In the genomic region with DNA sequence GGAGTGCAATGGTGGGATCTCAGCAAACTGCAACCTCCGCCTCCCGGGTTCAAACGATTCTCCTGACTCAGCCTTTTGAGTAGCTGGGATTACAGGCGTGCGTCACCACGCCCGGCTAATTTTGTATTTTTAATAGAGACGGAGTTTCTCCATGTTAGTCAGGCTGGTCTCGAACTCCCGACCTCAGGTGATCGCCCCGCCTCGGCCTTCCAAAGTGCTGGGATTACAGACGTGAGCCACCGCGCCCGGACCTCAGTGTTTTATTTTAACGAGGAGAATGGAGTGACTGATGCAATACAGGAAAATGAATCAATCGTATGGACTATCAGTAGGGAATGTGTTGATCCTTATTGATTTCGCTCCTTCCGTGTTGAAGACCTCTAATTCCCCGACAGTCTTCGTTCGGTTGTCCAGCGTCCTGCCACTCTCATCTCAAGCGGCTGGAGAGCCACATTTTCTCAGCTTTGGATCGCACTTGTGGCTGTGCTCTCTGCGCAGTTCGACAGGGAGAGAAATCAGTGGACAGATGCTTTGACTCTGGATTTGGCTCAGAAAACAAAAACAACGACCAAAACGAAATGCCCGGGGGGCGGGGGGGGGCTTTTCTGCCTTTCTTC, we compare ENCODE assay signal across 1 cellular context.
TF ChIP-seq lines count a peak whose summit lies in the region.

No MANE protein-coding gene starts in this region.

TF ChIP-seq in HepG2, 621 proteins besides CTCF, POLR2A, EP300 and RAD21 (continued from another document and continues in another):
- 0 out of 2 replicates have a peak, but pooled peaks have one; percentile 26 for TF ChIP-seq KLF6 (CRISPR knock-in tag; IDR thresholded peaks at IDR 0.05)
- TF ChIP-seq, protein P1, sequence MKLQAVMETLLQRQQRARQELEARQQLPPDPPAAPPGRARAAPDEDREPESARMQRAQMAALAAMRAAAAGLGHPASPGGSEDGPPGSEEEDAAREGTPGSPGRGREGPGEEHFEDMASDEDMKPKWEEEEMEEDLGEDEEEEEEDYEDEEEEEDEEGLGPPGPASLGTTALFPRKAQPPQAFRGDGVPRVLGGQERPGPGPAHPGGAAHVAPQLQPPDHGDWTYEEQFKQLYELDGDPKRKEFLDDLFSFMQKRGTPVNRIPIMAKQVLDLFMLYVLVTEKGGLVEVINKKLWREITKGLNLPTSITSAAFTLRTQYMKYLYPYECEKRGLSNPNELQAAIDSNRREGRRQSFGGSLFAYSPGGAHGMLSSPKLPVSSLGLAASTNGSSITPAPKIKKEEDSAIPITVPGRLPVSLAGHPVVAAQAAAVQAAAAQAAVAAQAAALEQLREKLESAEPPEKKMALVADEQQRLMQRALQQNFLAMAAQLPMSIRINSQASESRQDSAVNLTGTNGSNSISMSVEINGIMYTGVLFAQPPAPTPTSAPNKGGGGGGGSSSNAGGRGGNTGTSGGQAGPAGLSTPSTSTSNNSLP (IDR thresholded peaks at IDR 0.05; ENCODE audit: low read depth, low read length) = no peak
- TF ChIP-seq MYC (CRISPR knock-in tag; IDR thresholded peaks at IDR 0.05; ENCODE audit: borderline replicate concordance) = no peak
- TF ChIP-seq RFX5 (IDR thresholded peaks at IDR 0.05; ENCODE audit: low read depth, low read length) = no peak
- no peak for TF ChIP-seq RBFOX2 (IDR thresholded peaks at IDR 0.05; ENCODE audit: low read depth, low read length)
- TF ChIP-seq, protein P2, sequence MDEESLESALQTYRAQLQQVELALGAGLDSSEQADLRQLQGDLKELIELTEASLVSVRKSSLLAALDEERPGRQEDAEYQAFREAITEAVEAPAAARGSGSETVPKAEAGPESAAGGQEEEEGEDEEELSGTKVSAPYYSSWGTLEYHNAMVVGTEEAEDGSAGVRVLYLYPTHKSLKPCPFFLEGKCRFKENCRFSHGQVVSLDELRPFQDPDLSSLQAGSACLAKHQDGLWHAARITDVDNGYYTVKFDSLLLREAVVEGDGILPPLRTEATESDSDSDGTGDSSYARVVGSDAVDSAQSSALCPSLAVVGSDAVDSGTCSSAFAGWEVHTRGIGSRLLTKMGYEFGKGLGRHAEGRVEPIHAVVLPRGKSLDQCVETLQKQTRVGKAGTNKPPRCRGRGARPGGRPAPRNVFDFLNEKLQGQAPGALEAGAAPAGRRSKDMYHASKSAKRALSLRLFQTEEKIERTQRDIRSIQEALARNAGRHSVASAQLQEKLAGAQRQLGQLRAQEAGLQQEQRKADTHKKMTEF (CRISPR knock-in tag; IDR thresholded peaks at IDR 0.05) = no peak
- TF ChIP-seq SCMH1 (CRISPR knock-in tag; IDR thresholded peaks at IDR 0.05; ENCODE audit: borderline replicate concordance) = no peak
- peak; percentile 25; the same call in 1 of the 2 replicates for TF ChIP-seq ZNF501 (CRISPR knock-in tag; IDR thresholded peaks at IDR 0.05)
- TF ChIP-seq CAMTA2 (CRISPR knock-in tag; IDR thresholded peaks at IDR 0.05; ENCODE audit: borderline replicate concordance) = 0 out of 2 replicates have a peak, but pooled peaks have one; percentile 27
- TF ChIP-seq ZZZ3 (CRISPR knock-in tag; IDR thresholded peaks at IDR 0.05; ENCODE audit: borderline replicate concordance) = no peak
- TF ChIP-seq ZNF503 (CRISPR knock-in tag; IDR thresholded peaks at IDR 0.05) = no peak
- TF ChIP-seq MEF2D (CRISPR knock-in tag; IDR thresholded peaks at IDR 0.05) = no peak; the same call in 1 of the 2 replicates
- TF ChIP-seq, protein P3, sequence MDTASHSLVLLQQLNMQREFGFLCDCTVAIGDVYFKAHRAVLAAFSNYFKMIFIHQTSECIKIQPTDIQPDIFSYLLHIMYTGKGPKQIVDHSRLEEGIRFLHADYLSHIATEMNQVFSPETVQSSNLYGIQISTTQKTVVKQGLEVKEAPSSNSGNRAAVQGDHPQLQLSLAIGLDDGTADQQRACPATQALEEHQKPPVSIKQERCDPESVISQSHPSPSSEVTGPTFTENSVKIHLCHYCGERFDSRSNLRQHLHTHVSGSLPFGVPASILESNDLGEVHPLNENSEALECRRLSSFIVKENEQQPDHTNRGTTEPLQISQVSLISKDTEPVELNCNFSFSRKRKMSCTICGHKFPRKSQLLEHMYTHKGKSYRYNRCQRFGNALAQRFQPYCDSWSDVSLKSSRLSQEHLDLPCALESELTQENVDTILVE (CRISPR knock-in tag; IDR thresholded peaks at IDR 0.05) = no peak
- no peak for TF ChIP-seq ZNF326 (CRISPR knock-in tag; IDR thresholded peaks at IDR 0.05; ENCODE audit: borderline replicate concordance)
- TF ChIP-seq, protein P4, sequence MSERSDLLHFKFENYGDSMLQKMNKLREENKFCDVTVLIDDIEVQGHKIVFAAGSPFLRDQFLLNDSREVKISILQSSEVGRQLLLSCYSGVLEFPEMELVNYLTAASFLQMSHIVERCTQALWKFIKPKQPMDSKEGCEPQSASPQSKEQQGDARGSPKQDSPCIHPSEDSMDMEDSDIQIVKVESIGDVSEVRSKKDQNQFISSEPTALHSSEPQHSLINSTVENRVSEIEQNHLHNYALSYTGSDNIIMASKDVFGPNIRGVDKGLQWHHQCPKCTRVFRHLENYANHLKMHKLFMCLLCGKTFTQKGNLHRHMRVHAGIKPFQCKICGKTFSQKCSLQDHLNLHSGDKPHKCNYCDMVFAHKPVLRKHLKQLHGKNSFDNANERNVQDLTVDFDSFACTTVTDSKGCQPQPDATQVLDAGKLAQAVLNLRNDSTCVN (CRISPR knock-in tag; IDR thresholded peaks at IDR 0.05; ENCODE audit: borderline replicate concordance) = no peak
- TF ChIP-seq, protein P5, sequence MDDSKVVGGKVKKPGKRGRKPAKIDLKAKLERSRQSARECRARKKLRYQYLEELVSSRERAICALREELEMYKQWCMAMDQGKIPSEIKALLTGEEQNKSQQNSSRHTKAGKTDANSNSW (CRISPR knock-in tag; IDR thresholded peaks at IDR 0.05; ENCODE audit: borderline replicate concordance) = no peak
- TF ChIP-seq THAP11 (CRISPR knock-in tag; IDR thresholded peaks at IDR 0.05) = 0 out of 2 replicates have a peak, but pooled peaks have one; percentile 12
- TF ChIP-seq SP140L (CRISPR knock-in tag; IDR thresholded peaks at IDR 0.05; ENCODE audit: borderline replicate concordance) = no peak
- TF ChIP-seq, protein P6, sequence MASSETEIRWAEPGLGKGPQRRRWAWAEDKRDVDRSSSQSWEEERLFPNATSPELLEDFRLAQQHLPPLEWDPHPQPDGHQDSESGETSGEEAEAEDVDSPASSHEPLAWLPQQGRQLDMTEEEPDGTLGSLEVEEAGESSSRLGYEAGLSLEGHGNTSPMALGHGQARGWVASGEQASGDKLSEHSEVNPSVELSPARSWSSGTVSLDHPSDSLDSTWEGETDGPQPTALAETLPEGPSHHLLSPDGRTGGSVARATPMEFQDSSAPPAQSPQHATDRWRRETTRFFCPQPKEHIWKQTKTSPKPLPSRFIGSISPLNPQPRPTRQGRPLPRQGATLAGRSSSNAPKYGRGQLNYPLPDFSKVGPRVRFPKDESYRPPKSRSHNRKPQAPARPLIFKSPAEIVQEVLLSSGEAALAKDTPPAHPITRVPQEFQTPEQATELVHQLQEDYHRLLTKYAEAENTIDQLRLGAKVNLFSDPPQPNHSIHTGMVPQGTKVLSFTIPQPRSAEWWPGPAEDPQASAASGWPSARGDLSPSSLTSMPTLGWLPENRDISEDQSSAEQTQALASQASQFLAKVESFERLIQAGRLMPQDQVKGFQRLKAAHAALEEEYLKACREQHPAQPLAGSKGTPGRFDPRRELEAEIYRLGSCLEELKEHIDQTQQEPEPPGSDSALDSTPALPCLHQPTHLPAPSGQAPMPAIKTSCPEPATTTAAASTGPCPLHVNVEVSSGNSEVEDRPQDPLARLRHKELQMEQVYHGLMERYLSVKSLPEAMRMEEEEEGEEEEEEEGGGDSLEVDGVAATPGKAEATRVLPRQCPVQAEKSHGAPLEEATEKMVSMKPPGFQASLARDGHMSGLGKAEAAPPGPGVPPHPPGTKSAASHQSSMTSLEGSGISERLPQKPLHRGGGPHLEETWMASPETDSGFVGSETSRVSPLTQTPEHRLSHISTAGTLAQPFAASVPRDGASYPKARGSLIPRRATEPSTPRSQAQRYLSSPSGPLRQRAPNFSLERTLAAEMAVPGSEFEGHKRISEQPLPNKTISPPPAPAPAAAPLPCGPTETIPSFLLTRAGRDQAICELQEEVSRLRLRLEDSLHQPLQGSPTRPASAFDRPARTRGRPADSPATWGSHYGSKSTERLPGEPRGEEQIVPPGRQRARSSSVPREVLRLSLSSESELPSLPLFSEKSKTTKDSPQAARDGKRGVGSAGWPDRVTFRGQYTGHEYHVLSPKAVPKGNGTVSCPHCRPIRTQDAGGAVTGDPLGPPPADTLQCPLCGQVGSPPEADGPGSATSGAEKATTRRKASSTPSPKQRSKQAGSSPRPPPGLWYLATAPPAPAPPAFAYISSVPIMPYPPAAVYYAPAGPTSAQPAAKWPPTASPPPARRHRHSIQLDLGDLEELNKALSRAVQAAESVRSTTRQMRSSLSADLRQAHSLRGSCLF (CRISPR knock-in tag; IDR thresholded peaks at IDR 0.05; ENCODE audit: borderline replicate concordance) = no peak
- peak; percentile 19; the same call in 1 of the 2 replicates for TF ChIP-seq AKAP8 (CRISPR knock-in tag; IDR thresholded peaks at IDR 0.05)
- no peak for TF ChIP-seq MIER3 (CRISPR knock-in tag; IDR thresholded peaks at IDR 0.05; ENCODE audit: borderline replicate concordance)
- no peak for TF ChIP-seq ATF1 (CRISPR knock-in tag; IDR thresholded peaks at IDR 0.05)
- no peak for TF ChIP-seq ZNF761 (CRISPR knock-in tag; conservative IDR thresholded peaks at IDR 0.05)
- no peak for TF ChIP-seq KMT2B (CRISPR knock-in tag; IDR thresholded peaks at IDR 0.05)
- TF ChIP-seq ZNF607 (CRISPR knock-in tag; IDR thresholded peaks at IDR 0.05; ENCODE audit: borderline replicate concordance) = no peak
- TF ChIP-seq ZNF280D (CRISPR knock-in tag; IDR thresholded peaks at IDR 0.05) = no peak
- no peak for TF ChIP-seq THYN1 (CRISPR knock-in tag; IDR thresholded peaks at IDR 0.05; ENCODE audit: borderline replicate concordance, low read depth)
- no peak for TF ChIP-seq SIX1 (CRISPR knock-in tag; IDR thresholded peaks at IDR 0.05; ENCODE audit: borderline replicate concordance)
- TF ChIP-seq KDM4B (CRISPR knock-in tag; IDR thresholded peaks at IDR 0.05) = no peak
- TF ChIP-seq, protein P7, sequence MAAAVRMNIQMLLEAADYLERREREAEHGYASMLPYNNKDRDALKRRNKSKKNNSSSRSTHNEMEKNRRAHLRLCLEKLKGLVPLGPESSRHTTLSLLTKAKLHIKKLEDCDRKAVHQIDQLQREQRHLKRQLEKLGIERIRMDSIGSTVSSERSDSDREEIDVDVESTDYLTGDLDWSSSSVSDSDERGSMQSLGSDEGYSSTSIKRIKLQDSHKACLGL (CRISPR knock-in tag; IDR thresholded peaks at IDR 0.05) = no peak
- peak; percentile 55 to 63 for TF ChIP-seq MAFK (conservative IDR thresholded peaks at IDR 0.05 in 1 of 2, IDR thresholded peaks at IDR 0.05 in 1 of 2; ENCODE audit: low read length in 2 of 2)
- TF ChIP-seq ZEB1 (IDR thresholded peaks at IDR 0.05; ENCODE audit: insufficient replicate concordance, low read depth) = no peak
- no peak for TF ChIP-seq ATF2 (CRISPR knock-in tag; IDR thresholded peaks at IDR 0.05)
- TF ChIP-seq IKZF1 (IDR thresholded peaks at IDR 0.05) = no peak
